ENCODE assay signal across 8 cellular contexts in the genomic region with DNA sequence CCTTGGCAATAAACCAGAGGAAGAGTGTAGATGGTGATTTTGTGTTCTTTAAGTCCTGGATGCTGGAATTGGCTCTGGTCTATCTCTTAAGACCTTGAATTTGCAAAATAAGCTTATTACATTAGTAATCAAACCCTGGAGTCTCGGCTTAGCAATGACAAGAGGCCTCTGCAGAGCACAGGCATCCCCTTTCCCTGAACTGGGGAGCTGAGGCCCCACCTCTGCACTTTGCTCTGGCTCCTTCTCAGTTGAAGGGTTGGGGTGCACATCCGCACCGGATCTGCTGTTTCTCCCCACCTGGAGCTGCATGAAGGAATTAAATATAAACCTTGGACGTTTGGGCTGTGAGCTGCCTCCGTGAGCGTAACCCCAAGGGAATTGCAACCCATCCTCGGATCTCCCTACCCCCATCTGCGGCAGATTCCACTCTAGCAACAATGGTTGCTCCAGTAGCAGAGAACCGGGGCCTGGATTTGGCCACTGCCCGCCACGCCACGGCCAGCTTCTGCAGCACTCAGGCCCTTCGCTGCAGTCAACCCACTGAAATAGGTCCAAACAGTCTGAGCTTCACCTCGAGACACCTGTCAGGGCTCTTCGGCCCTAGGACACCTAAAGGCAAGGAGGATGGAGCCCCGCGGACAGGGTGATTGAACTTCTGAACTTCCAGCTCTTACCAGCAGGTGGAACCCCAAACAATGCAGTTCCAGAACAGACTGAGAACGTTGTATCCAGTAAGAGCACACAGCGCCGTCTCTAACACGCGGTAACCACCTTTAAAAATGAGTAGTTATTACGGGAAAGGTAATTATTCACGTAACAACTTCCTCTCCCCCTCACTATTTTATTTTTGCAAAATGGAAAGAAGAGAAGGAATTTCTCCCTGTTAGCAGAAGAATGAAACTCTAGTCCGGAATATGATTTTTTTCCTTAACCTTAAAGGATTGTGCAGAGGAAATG. TPM values are rescaled to one million over a fixed set of nuclear protein-coding genes. Genes with fewer than 3 reads are reported as not detected.
A peak's percentile ranks its signal among the peaks of the same experiment; 100 is the strongest.
DNase-seq lines count a peak whose midpoint lies in the region; TF ChIP-seq lines count a peak whose summit lies in the region.

No MANE protein-coding gene starts in this region.

- H3K36me3 ChIP-seq in GM06990 (ENCODE audit: control insufficient read depth, insufficient read depth, low read length) (no peaks in the 10 kb centered on the region), cardiac muscle cell (no peaks in the 10 kb centered on the region), vagina (no peaks in the 10 kb centered on the region)

- no peaks in the 10 kb centered on the region for H3K9me3 Mint-ChIP-seq in activated naive CD8-positive, alpha-beta T cell treated with anti-CD3 and anti-CD28 coated beads for 36 hours

- intact Hi-C loops in vagina (cut with DNase I) = loop anchor here (2.0 kb wide), 1 partner anchor 362 kb away; the partner anchor contains the start of gene ABTB2

- DNase-seq in GM06990 (ENCODE audit: extremely low read depth, insufficient read length) (peak; percentile 41), HEK293T (ENCODE audit: extremely low spot score) (peak; percentile 76), NCI-H1048 (lab: John Stamatoyannopoulos, UW) (peak; percentile 70), SKM-1 treated with dmso at 0.1 percent for 144 hours (lab: John Stamatoyannopoulos, UW; ENCODE audit: unreplicated experiment) (peak; percentile 73), cardiac muscle cell (ENCODE audit: low read depth in 1 of 2, low spot score in 1 of 2) (peak; percentile 79 to 80), pulmonary artery endothelial cell (ENCODE audit: low read depth, low spot score) (peak; percentile 33), vagina (ENCODE audit: extremely low spot score in 2 of 2) (no peak)
- DNase-seq in activated naive CD8-positive, alpha-beta T cell treated with anti-CD3 and anti-CD28 coated beads for 36 hours = peak; percentile 68

- peak overlapping the region; percentile 35 for H3K4me3 Mint-ChIP-seq in activated naive CD8-positive, alpha-beta T cell treated with anti-CD3 and anti-CD28 coated beads for 36 hours

- TF ChIP-seq POLR2A in vagina (IDR thresholded peaks at IDR 0.05) = no peak

- POLR2A ChIA-PET in HEK293T (lab: Yijun Ruan, JAX) = interaction anchor here (1.0 to 1.2 kb wide), 2 partner anchors 10 to 56 kb away, joined by 3 to 9 read pairs; no protein-coding TSS in a partner anchor

- H3K27me3 ChIP-seq in GM06990 (replicated peaks; ENCODE audit: control insufficient read depth, insufficient read depth, low read length) (no peaks in the 10 kb centered on the region; the same call in 1 of the 2 replicates), cardiac muscle cell (peaks cover 41% of the 10 kb centered on the region), vagina (no peaks in the 10 kb centered on the region)

- H3K9me3 ChIP-seq in cardiac muscle cell (ENCODE audit: low read depth) (no peaks in the 10 kb centered on the region), vagina (no peaks in the 10 kb centered on the region)

- TF ChIP-seq CTCF in GM06990 (IDR thresholded peaks at IDR 0.05; ENCODE audit: insufficient read depth, low read length, poor library complexity, severe bottlenecking) (peak; percentile 80), cardiac muscle cell (IDR thresholded peaks at IDR 0.05; ENCODE audit: low read depth, low read length) (peak; percentile 78), vagina (IDR thresholded peaks at IDR 0.05) (peak; percentile 60 to 80 (median 67))

- peaks cover 11% of the 10 kb centered on the region for H3K4me1 Mint-ChIP-seq in activated naive CD8-positive, alpha-beta T cell treated with anti-CD3 and anti-CD28 coated beads for 36 hours

- no peak overlapping the region for H3K27ac ChIP-seq in cardiac muscle cell
- H3K27ac ChIP-seq in vagina = no peak overlapping the region

- CTCF ChIA-PET in HEK293T (lab: Yijun Ruan, JAX) = interaction anchor here (0.6 to 2.9 kb wide), 8 partner anchors 9 to 166 kb away, joined by 3 to 28 read pairs (median 4); no protein-coding TSS in a partner anchor

- H3K27ac Mint-ChIP-seq in activated naive CD8-positive, alpha-beta T cell treated with anti-CD3 and anti-CD28 coated beads for 36 hours = no peak overlapping the region

- H3K4me3 ChIP-seq in GM06990 (replicated peaks; ENCODE audit: low read depth, low read length) (no peak overlapping the region), cardiac muscle cell (no peak overlapping the region), vagina (no peak overlapping the region)

- H3K36me3 Mint-ChIP-seq in activated naive CD8-positive, alpha-beta T cell treated with anti-CD3 and anti-CD28 coated beads for 36 hours = no peaks in the 10 kb centered on the region

- peaks cover 33% of the 10 kb centered on the region for H3K27me3 Mint-ChIP-seq in activated naive CD8-positive, alpha-beta T cell treated with anti-CD3 and anti-CD28 coated beads for 36 hours

- H3K4me1 ChIP-seq in cardiac muscle cell (ENCODE audit: low read depth) (peaks cover 5% of the 10 kb centered on the region), vagina (no peaks in the 10 kb centered on the region)

TF ChIP-seq in HEK293T, 16 proteins besides CTCF, POLR2A, EP300 and RAD21:
- peak; percentile 70 for TF ChIP-seq L3MBTL2 (conservative IDR thresholded peaks at IDR 0.05)
- no peak for TF ChIP-seq HDGF (IDR thresholded peaks at IDR 0.05; ENCODE audit: borderline replicate concordance)

RNA-seq across cellular contexts. Expression of gene CAPRIN1, which starts 54.8 kb away (rescaled TPM):
- total RNA-seq in activated naive CD8-positive, alpha-beta T cell treated with anti-CD3 and anti-CD28 coated beads for 36 hours = 100 to 1,000 TPM; 313 to 342 TPM
- total RNA-seq in cardiac muscle cell = 249 and 286 TPM in 2 replicates
- polyA plus RNA-seq in cardiac muscle cell = 120 and 163 TPM in 2 replicates
- 216 and 264 TPM in 2 replicates for total RNA-seq in pulmonary artery endothelial cell
- 123 TPM for total RNA-seq in vagina

Comparison
In these comparisons a context has a peak if more than half of its experiments do, and no peak if none do; other contexts are left out.
1. DNase-seq: peak in GM06990 (single experiment), HEK293T (single experiment), NCI-H1048 (single experiment), SKM-1 treated with dmso at 0.1 percent for 144 hours (single experiment), activated naive CD8-positive, alpha-beta T cell treated with anti-CD3 and anti-CD28 coated beads for 36 hours (single experiment), cardiac muscle cell (2 of 2) and pulmonary artery endothelial cell (single experiment); none in vagina (0 of 2).
2. Peak in every context shown above with its lines, with median percentiles within 50 percentile points of each other: CTCF ChIP-seq.